Comparison of ENCODE assay signal across 32 cellular contexts in the genomic region with DNA sequence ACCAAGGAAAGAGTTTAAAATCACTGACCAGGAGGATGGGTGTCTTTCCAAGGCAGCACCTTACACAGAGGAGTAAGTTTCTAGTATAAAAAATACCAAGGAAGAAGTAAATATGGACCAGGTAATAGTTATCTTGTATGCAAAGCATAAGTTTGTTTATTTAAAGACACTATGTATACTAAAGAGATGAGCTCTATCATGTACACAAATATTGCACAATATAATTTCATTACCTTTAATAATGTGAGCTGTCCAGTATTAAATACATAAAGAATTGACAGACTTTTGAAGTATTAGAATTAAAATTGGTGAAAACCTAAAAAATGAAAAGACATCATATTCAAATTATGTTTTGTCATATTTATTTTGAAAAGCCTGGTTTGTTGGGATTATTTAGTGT.
"Had no signal": no experiment of that assay in that cellular context is flagged by ENCODE, and none has a peak within 500 bp of the region (broad histone marks: within the 10 kb centered on the region; RNA-seq: fewer than 3 reads in every experiment).

No MANE protein-coding gene starts in this region.

- H3K36me3 Mint-ChIP-seq: activated naive CD8-positive, alpha-beta T cell had no signal

- H3K36me3 ChIP-seq: brain microvascular endothelial cell, esophagus squamous epithelium, gastroesophageal sphincter had no signal

- H3K4me1 ChIP-seq: esophagus squamous epithelium, gastroesophageal sphincter had no signal

- H3K4me3 ChIP-seq: esophagus squamous epithelium, gastroesophageal sphincter had no signal

- H3K9me3 Mint-ChIP-seq: activated CD4-positive, alpha-beta memory T cell treated with anti-CD3 and anti-CD28 coated beads, Interleukin-2, amount 10 ng/mL, durations not matched to agents 7 days and 5 days; activated CD4-positive, alpha-beta T cell treated with anti-CD3 and anti-CD28 coated beads, Interleukin-2, amount 10 ng/mL, durations not matched to agents 7 days and 5 days; activated T-cell treated with anti-CD3 and anti-CD28 coated beads, Interleukin-2, amount 50 U/mL, for 4 hours; T-helper 2 cell treated with Interferon-gamma antibody and Interleukin-4, amounts not matched to agents 5 μg/mL and 100 μg/mL, for 36 hours had no signal

- H3K27ac ChIP-seq: brain microvascular endothelial cell, epithelial cell of prostate, esophagus squamous epithelium, gastroesophageal sphincter had no signal

- H3K27me3 Mint-ChIP-seq: activated CD4-positive, alpha-beta memory T cell treated with anti-CD3 and anti-CD28 coated beads, Interleukin-2, amount 10 ng/mL, durations not matched to agents 7 days and 5 days; activated CD4-positive, alpha-beta T cell treated with anti-CD3 and anti-CD28 coated beads, Interleukin-2, amount 10 ng/mL, durations not matched to agents 7 days and 5 days; activated naive CD8-positive, alpha-beta T cell; activated T-helper 17 cell treated with anti-CD3 and anti-CD28 coated beads, Interleukin-2, amount 50 U/mL, for 72 hours; central memory CD8-positive, alpha-beta T cell; effector memory CD8-positive, alpha-beta T cell; T-helper 17 cell had no signal

- H3K4me3 Mint-ChIP-seq: activated CD4-positive, alpha-beta memory T cell treated with anti-CD3 and anti-CD28 coated beads, Interleukin-2, amount 10 ng/mL, durations not matched to agents 7 days and 5 days; activated CD4-positive, alpha-beta T cell treated with anti-CD3 and anti-CD28 coated beads, Interleukin-2, amount 10 ng/mL, durations not matched to agents 7 days and 5 days; activated naive CD8-positive, alpha-beta T cell; activated T-cell treated with anti-CD3 and anti-CD28 coated beads, Interleukin-2, amount 50 U/mL, for 4 hours; activated T-helper 17 cell treated with anti-CD3 and anti-CD28 coated beads, Interleukin-2, amount 50 U/mL, for 72 hours; central memory CD8-positive, alpha-beta T cell; effector memory CD8-positive, alpha-beta T cell; T-helper 17 cell; T-helper 2 cell treated with Interferon-gamma antibody and Interleukin-4, amounts not matched to agents 5 μg/mL and 100 μg/mL, for 36 hours had no signal

- H3K27me3 ChIP-seq: brain microvascular endothelial cell, esophagus squamous epithelium, gastroesophageal sphincter had no signal

- FAIRE-seq: astrocyte, bronchial epithelial cell, endometrium, endothelial cell of umbilical vein had no signal

- H3K27ac Mint-ChIP-seq: activated CD4-positive, alpha-beta memory T cell treated with anti-CD3 and anti-CD28 coated beads, Interleukin-2, amount 10 ng/mL, durations not matched to agents 7 days and 5 days; activated CD4-positive, alpha-beta T cell treated with anti-CD3 and anti-CD28 coated beads, Interleukin-2, amount 10 ng/mL, durations not matched to agents 7 days and 5 days; activated naive CD8-positive, alpha-beta T cell; activated T-helper 17 cell treated with anti-CD3 and anti-CD28 coated beads, Interleukin-2, amount 50 U/mL, for 72 hours; effector memory CD8-positive, alpha-beta T cell; T-helper 17 cell; T-helper 2 cell treated with Interferon-gamma antibody and Interleukin-4, amounts not matched to agents 5 μg/mL and 100 μg/mL, for 36 hours had no signal

- ATAC-seq: activated T-cell treated with anti-CD3 and anti-CD28 coated beads, Interleukin-2, amount 50 U/mL, for 4 hours; activated T-helper 17 cell treated with anti-CD3 and anti-CD28 coated beads, Interleukin-2, amount 50 U/mL, for 72 hours; effector memory CD8-positive, alpha-beta T cell; gastroesophageal sphincter; T-helper 17 cell had no signal

- H3K4me1 Mint-ChIP-seq: activated CD4-positive, alpha-beta memory T cell treated with anti-CD3 and anti-CD28 coated beads, Interleukin-2, amount 10 ng/mL, durations not matched to agents 7 days and 5 days; activated CD4-positive, alpha-beta T cell treated with anti-CD3 and anti-CD28 coated beads, Interleukin-2, amount 10 ng/mL, durations not matched to agents 7 days and 5 days; activated T-helper 17 cell treated with anti-CD3 and anti-CD28 coated beads, Interleukin-2, amount 50 U/mL, for 72 hours; central memory CD8-positive, alpha-beta T cell; T-helper 17 cell had no signal

- DNase-seq: activated CD4-positive, alpha-beta memory T cell treated with anti-CD3 and anti-CD28 coated beads, Interleukin-2, amount 10 ng/mL, durations not matched to agents 7 days and 5 days; activated CD4-positive, alpha-beta T cell treated with anti-CD3 and anti-CD28 coated beads for 1 hour; activated CD4-positive, alpha-beta T cell treated with anti-CD3 and anti-CD28 coated beads for 4 hours; activated CD4-positive, alpha-beta T cell treated with anti-CD3 and anti-CD28 coated beads, Interleukin-2, amount 10 ng/mL, durations not matched to agents 7 days and 5 days; activated CD4-positive, alpha-beta T cell treated with anti-CD3 and anti-CD28 coated beads, Interleukin-2, amount 50 U/mL, for 4 hours; activated effector memory CD4-positive, alpha-beta T cell treated with Interleukin-2 at 50 U/mL for 16 hours; activated gamma-delta T cell treated with Interleukin-2 at 50 U/mL for 16 hours; activated naive CD4-positive, alpha-beta T cell treated with anti-CD3 and anti-CD28 coated beads, Interleukin-2, amount 50 U/mL, for 16 hours; activated naive CD4-positive, alpha-beta T cell treated with Interleukin-2 at 50 U/mL for 16 hours; activated T-cell treated with anti-CD3 and anti-CD28 coated beads, Interleukin-2, amount 50 U/mL, for 4 hours; amniotic stem cell; anterior cingulate cortex; brain microvascular endothelial cell; cortex of kidney; dermis blood vessel endothelial cell; effector CD4-positive, alpha-beta T cell; effector memory CD8-positive, alpha-beta T cell; esophagus squamous epithelium; foreskin melanocyte; T-helper 1 cell; T-helper 17 cell; T1000 had no signal

- H3K9me3 ChIP-seq: esophagus squamous epithelium, gastroesophageal sphincter had no signal
